ENCODE assay signal across 1 cellular context in genomic region chr9:121942313-121942712, GRCh38.
A peak's percentile ranks its signal among the peaks of the same experiment; 100 is the strongest.
TF ChIP-seq lines count a peak whose summit lies in the region.

No MANE protein-coding gene starts in this region.

TF ChIP-seq in HepG2, 621 proteins besides CTCF, POLR2A, EP300 and RAD21 (continued from another document and continues in another):
- TF ChIP-seq CAMTA2 (CRISPR knock-in tag; IDR thresholded peaks at IDR 0.05; ENCODE audit: borderline replicate concordance) (no peak), FOXA3 (CRISPR knock-in tag; IDR thresholded peaks at IDR 0.05) (peak; percentile 84), HHEX (CRISPR knock-in tag; IDR thresholded peaks at IDR 0.05) (no peak), DNMT1 (CRISPR knock-in tag; IDR thresholded peaks at IDR 0.05) (no peak), SMYD3 (CRISPR knock-in tag; IDR thresholded peaks at IDR 0.05) (no peak), ZNF761 (CRISPR knock-in tag; conservative IDR thresholded peaks at IDR 0.05) (no peak), TERF1 (CRISPR knock-in tag; IDR thresholded peaks at IDR 0.05) (no peak), THAP11 (CRISPR knock-in tag; IDR thresholded peaks at IDR 0.05) (0 out of 2 replicates have a peak, but pooled peaks have one; percentile 18), PAXIP1 (CRISPR knock-in tag; conservative IDR thresholded peaks at IDR 0.05) (peak; percentile 72), DNMT3B (CRISPR knock-in tag; conservative IDR thresholded peaks at IDR 0.05) (no peak), GPN1 (CRISPR knock-in tag; IDR thresholded peaks at IDR 0.05; ENCODE audit: borderline replicate concordance) (no peak), ZNF513 (CRISPR knock-in tag; conservative IDR thresholded peaks at IDR 0.05) (no peak), POGK (CRISPR knock-in tag; conservative IDR thresholded peaks at IDR 0.05) (0 out of 2 replicates have a peak, but pooled peaks have one; percentile 9), RFXAP (CRISPR knock-in tag; IDR thresholded peaks at IDR 0.05; ENCODE audit: borderline replicate concordance) (no peak), ZNF713 (CRISPR knock-in tag; IDR thresholded peaks at IDR 0.05) (no peak), SRF (IDR thresholded peaks at IDR 0.05; ENCODE audit: low read depth, low read length) (no peak), ZNF331 (CRISPR knock-in tag; IDR thresholded peaks at IDR 0.05) (peak; percentile 39; the same call in 1 of the 2 replicates), PRDM15 (CRISPR knock-in tag; IDR thresholded peaks at IDR 0.05) (no peak), ZNF547 (CRISPR knock-in tag; IDR thresholded peaks at IDR 0.05) (no peak), FOXO1 (CRISPR knock-in tag; IDR thresholded peaks at IDR 0.05) (peak; percentile 20; the same call in 1 of the 2 replicates), ZBTB39 (CRISPR knock-in tag; IDR thresholded peaks at IDR 0.05) (no peak), CHD4 (IDR thresholded peaks at IDR 0.05; ENCODE audit: borderline replicate concordance, low read length) (no peak), ZFP82 (CRISPR knock-in tag; IDR thresholded peaks at IDR 0.05; ENCODE audit: borderline replicate concordance) (no peak), ZNF18 (CRISPR knock-in tag; IDR thresholded peaks at IDR 0.05; ENCODE audit: insufficient replicate concordance) (no peak), BRF2 (CRISPR knock-in tag; IDR thresholded peaks at IDR 0.05) (no peak), RAD51 (IDR thresholded peaks at IDR 0.05; ENCODE audit: borderline replicate concordance) (no peak), ZNF432 (CRISPR knock-in tag; IDR thresholded peaks at IDR 0.05; ENCODE audit: borderline replicate concordance) (no peak), ZNF629 (CRISPR knock-in tag; conservative IDR thresholded peaks at IDR 0.05) (no peak), ZKSCAN8 (CRISPR knock-in tag; IDR thresholded peaks at IDR 0.05; ENCODE audit: borderline replicate concordance) (peak; percentile 35; the same call in 1 of the 2 replicates), ZNF292 (CRISPR knock-in tag; IDR thresholded peaks at IDR 0.05; ENCODE audit: borderline replicate concordance, low read depth) (no peak), ZBTB26 (CRISPR knock-in tag; IDR thresholded peaks at IDR 0.05; ENCODE audit: borderline replicate concordance) (no peak), ATRX (CRISPR knock-in tag; IDR thresholded peaks at IDR 0.05; ENCODE audit: borderline replicate concordance) (no peak), ZNF230 (CRISPR knock-in tag; IDR thresholded peaks at IDR 0.05) (no peak), POLR2AphosphoS5 (IDR thresholded peaks at IDR 0.05; ENCODE audit: low read depth, low read length) (no peak), NFE2L1 (CRISPR knock-in tag; IDR thresholded peaks at IDR 0.05; ENCODE audit: borderline replicate concordance) (no peak), BRCA1 (CRISPR knock-in tag; IDR thresholded peaks at IDR 0.05) (no peak), BCL6 (CRISPR knock-in tag; IDR thresholded peaks at IDR 0.05) (peak; percentile 71), PHB2 (IDR thresholded peaks at IDR 0.05; ENCODE audit: partially characterized antibody) (no peak), ZUFSP (CRISPR knock-in tag; IDR thresholded peaks at IDR 0.05; ENCODE audit: borderline replicate concordance) (no peak), MTA3 (CRISPR knock-in tag; IDR thresholded peaks at IDR 0.05) (no peak)
